ENCODE assay signal across 1 cellular context in genomic region chr1:26021647-26022403, GRCh38.
TF ChIP-seq lines count a peak whose summit lies in the region.

Gene EXTL1 (plus strand): TSS chr1:26021775. CDS start chr1:26022647, 872 bp downstream.

TF ChIP-seq in SK-N-SH, 30 proteins besides CTCF, POLR2A, EP300 and RAD21 (continued from another document):
- TF ChIP-seq, protein P1, sequence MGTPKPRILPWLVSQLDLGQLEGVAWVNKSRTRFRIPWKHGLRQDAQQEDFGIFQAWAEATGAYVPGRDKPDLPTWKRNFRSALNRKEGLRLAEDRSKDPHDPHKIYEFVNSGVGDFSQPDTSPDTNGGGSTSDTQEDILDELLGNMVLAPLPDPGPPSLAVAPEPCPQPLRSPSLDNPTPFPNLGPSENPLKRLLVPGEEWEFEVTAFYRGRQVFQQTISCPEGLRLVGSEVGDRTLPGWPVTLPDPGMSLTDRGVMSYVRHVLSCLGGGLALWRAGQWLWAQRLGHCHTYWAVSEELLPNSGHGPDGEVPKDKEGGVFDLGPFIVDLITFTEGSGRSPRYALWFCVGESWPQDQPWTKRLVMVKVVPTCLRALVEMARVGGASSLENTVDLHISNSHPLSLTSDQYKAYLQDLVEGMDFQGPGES (IDR thresholded peaks at IDR 0.05; ENCODE audit: low read depth, low read length) = no peak
- TF ChIP-seq CHD2 (IDR thresholded peaks at IDR 0.05; ENCODE audit: low read length, partially characterized antibody) (no peak), RFX5 (IDR thresholded peaks at IDR 0.05; ENCODE audit: low read length) (peak; percentile 71; the same call in 1 of the 2 replicates), NRF1 (IDR thresholded peaks at IDR 0.05; ENCODE audit: low read depth, low read length) (no peak), PBX3 (IDR thresholded peaks at IDR 0.05) (no peak), FOXJ3 (CRISPR knock-in tag; IDR thresholded peaks at IDR 0.05) (no peak), GATA2 (CRISPR knock-in tag; IDR thresholded peaks at IDR 0.05) (peak; percentile 82), GABPA (IDR thresholded peaks at IDR 0.05; ENCODE audit: low read depth) (no peak), USF1 (IDR thresholded peaks at IDR 0.05; ENCODE audit: borderline replicate concordance, low read depth) (no peak), JUND (IDR thresholded peaks at IDR 0.05) (no peak), SIN3A (IDR thresholded peaks at IDR 0.05; ENCODE audit: borderline replicate concordance, low read depth, low read length) (no peak), TCF12 (IDR thresholded peaks at IDR 0.05) (no peak), RXRA (IDR thresholded peaks at IDR 0.05; ENCODE audit: borderline replicate concordance, low read depth) (no peak), FOXM1 (IDR thresholded peaks at IDR 0.05; ENCODE audit: low read depth) (no peak), ZBTB33 (IDR thresholded peaks at IDR 0.05; ENCODE audit: borderline replicate concordance, low read depth) (no peak)
- TF ChIP-seq, protein P2, sequence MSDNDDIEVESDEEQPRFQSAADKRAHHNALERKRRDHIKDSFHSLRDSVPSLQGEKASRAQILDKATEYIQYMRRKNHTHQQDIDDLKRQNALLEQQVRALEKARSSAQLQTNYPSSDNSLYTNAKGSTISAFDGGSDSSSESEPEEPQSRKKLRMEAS (IDR thresholded peaks at IDR 0.05; ENCODE audit: low read depth) = no peak
